ENCODE assay signal across 16 cellular contexts in genomic region chr11:46407635-46408034, GRCh38. TPM values are rescaled to one million over a fixed set of nuclear protein-coding genes. Genes with fewer than 3 reads are reported as not detected.
DNase-seq lines count a peak whose midpoint lies in the region; ATAC-seq and TF ChIP-seq lines count a peak whose summit lies in the region.
"Had no signal": no experiment of that assay in that cellular context is flagged by ENCODE, and none has a peak within 500 bp of the region (broad histone marks: within the 10 kb centered on the region; RNA-seq: fewer than 3 reads in every experiment).

No MANE protein-coding gene starts in this region.

- H3K23ac ChIP-seq in IMR-90 (ENCODE audit: low read depth, low read length) = no peak overlapping the region

- BruUV-seq in IMR-90 (replicated peaks; lab: Mats Ljungman, UMichigan) = TSS peak; percentile 41

- WGBS in IMR-90 (ENCODE audit: extremely low coverage in 2 of 2, insufficient read length in 1 of 2), 2 experiments = 67% methylated on average over 5 of the region's 10 CpGs; no CpG with 5 or more reads in 1 of the 2 experiments
- 71 to 75% methylated on average over 10 of the region's 10 CpGs for WGBS in endodermal cell (ENCODE audit: insufficient coverage in 1 of 2, insufficient read length in 1 of 2), 2 experiments
- WGBS in psoas muscle, 3 donors = 74 to 82% (median 78%) methylated on average over 10 of the region's 10 CpGs

- H2AFZ ChIP-seq in IMR-90 (replicated peaks; ENCODE audit: low read length, poor library complexity) = no peak overlapping the region

- H3K9me3 ChIP-seq in IMR-90 (ENCODE audit: control insufficient read depth, insufficient read depth, low read length) (no peaks in the 10 kb centered on the region), endodermal cell (ENCODE audit: control insufficient read depth, low read length) (no peaks in the 10 kb centered on the region), upper lobe of right lung (no peaks in the 10 kb centered on the region), psoas muscle (no peaks in the 10 kb centered on the region)

- TF ChIP-seq CTCF in IMR-90 (conservative IDR thresholded peaks at IDR 0.05; ENCODE audit: low read depth, low read length) (no peak), endodermal cell (conservative IDR thresholded peaks at IDR 0.05) (peak; percentile 1), upper lobe of right lung (IDR thresholded peaks at IDR 0.05) (no peak), psoas muscle (IDR thresholded peaks at IDR 0.05) (no peak)

- H3K27me3 ChIP-seq in IMR-90 (ENCODE audit: control insufficient read depth, insufficient read depth, low read length) (no peaks in the 10 kb centered on the region), endodermal cell (ENCODE audit: control insufficient read depth, insufficient read depth, low read length, poor library complexity, severe bottlenecking) (no peaks in the 10 kb centered on the region), upper lobe of right lung (no peaks in the 10 kb centered on the region), psoas muscle (ENCODE audit: insufficient read depth in 3 of 3, low read length in 2 of 3) (no peaks in the 10 kb centered on the region)

- H4K8ac ChIP-seq in IMR-90 (ENCODE audit: low read depth in 2 of 2, low read length in 2 of 2) = no peak overlapping the region

- H3K36me3 Mint-ChIP-seq in activated naive CD4-positive, alpha-beta T cell treated with anti-CD3 and anti-CD28 coated beads, Interleukin-2, amount 50 U/mL, for 72 hours = peaks cover 5 to 19% of the 10 kb centered on the region in 2 donors
- H3K36me3 Mint-ChIP-seq in endodermal cell (ENCODE audit: low read depth) = peaks cover 49% of the 10 kb centered on the region

- intact Hi-C loops in IMR-90 (cut with micrococcal nuclease) (no loop called here), upper lobe of right lung (cut with DNase I) (no loop called here), psoas muscle (cut with DNase I) (no loop called here)

- no peak overlapping the region for H2BK120ac ChIP-seq in IMR-90 (ENCODE audit: low read depth, low read length)

- no peak overlapping the region for H2AK9ac ChIP-seq in IMR-90 (replicated peaks; ENCODE audit: low read depth, low read length, poor library complexity)

- no peak overlapping the region for H3K9ac ChIP-seq in IMR-90 (ENCODE audit: low read depth, low read length)
- H3K9ac ChIP-seq in endodermal cell (ENCODE audit: extremely low read depth, low read length, poor library complexity, severe bottlenecking) = no peak overlapping the region

- no peak overlapping the region for H4K91ac ChIP-seq in IMR-90 (ENCODE audit: insufficient read depth, low read depth, low read length)

- H3K9me3 Mint-ChIP-seq in activated naive CD4-positive, alpha-beta T cell treated with anti-CD3 and anti-CD28 coated beads, Interleukin-2, amount 50 U/mL, for 72 hours = no peaks in the 10 kb centered on the region
- no peaks in the 10 kb centered on the region for H3K9me3 Mint-ChIP-seq in endodermal cell
- H3K9me3 Mint-ChIP-seq: CD4-positive, alpha-beta memory T cell; H9 had no signal

- no peak overlapping the region for H3K18ac ChIP-seq in IMR-90 (ENCODE audit: low read depth, low read length)

- in situ Hi-C loops in IMR-90 (cut with MboI; ENCODE audit: low sequenced_read_pairs) = no loop called here

- H3K4me2 ChIP-seq in IMR-90 (ENCODE audit: low read depth, low read length) = no peak overlapping the region

- peaks cover 8% of the 10 kb centered on the region; the same call in 1 of the 2 replicates for H3K4me1 ChIP-seq in IMR-90 (ENCODE audit: control insufficient read depth, insufficient read depth, low read length)
- H3K4me1 ChIP-seq in endodermal cell (ENCODE audit: control insufficient read depth, insufficient read depth, low read length) = peaks cover 17% of the 10 kb centered on the region
- H3K4me1 ChIP-seq in upper lobe of right lung = no peaks in the 10 kb centered on the region
- H3K4me1 ChIP-seq in psoas muscle = no peaks in the 10 kb centered on the region

- no peak for ATAC-seq in activated naive CD4-positive, alpha-beta T cell treated with anti-CD3 and anti-CD28 coated beads, Interleukin-2, amount 50 U/mL, for 72 hours
- no peak for ATAC-seq in IMR-90 (ENCODE audit: low read depth)
- ATAC-seq in upper lobe of right lung = no peak
- no peak for ATAC-seq in psoas muscle
- ATAC-seq: HepG2 had no signal

- no peak overlapping the region for H3K27ac ChIP-seq in IMR-90 (ENCODE audit: insufficient read depth, low read length)
- no peak overlapping the region for H3K27ac ChIP-seq in endodermal cell (ENCODE audit: low read depth, low read length)
- no peak overlapping the region for H3K27ac ChIP-seq in upper lobe of right lung
- H3K27ac ChIP-seq in psoas muscle = no peak overlapping the region

- H2BK5ac ChIP-seq in IMR-90 (ENCODE audit: low read depth, low read length, poor library complexity, severe bottlenecking) = no peak overlapping the region

- H3K36me3 ChIP-seq in IMR-90 (ENCODE audit: control insufficient read depth, insufficient read depth, low read length) (peaks cover 27% of the 10 kb centered on the region), endodermal cell (ENCODE audit: control insufficient read depth, insufficient read depth, low read length) (peaks cover 61% of the 10 kb centered on the region), upper lobe of right lung (peaks cover 86% of the 10 kb centered on the region), psoas muscle (ENCODE audit: insufficient read depth in 1 of 2, low read depth in 1 of 2) (peaks cover 0 to 76% of the 10 kb centered on the region in 2 donors)

- peak overlapping the region; percentile 31 for H3K4me3 Mint-ChIP-seq in endodermal cell
- H3K4me3 Mint-ChIP-seq: H9 had no signal

- H3K4me3 ChIP-seq in IMR-90 (ENCODE audit: insufficient read depth, low read depth, low read length) (no peak overlapping the region), endodermal cell (ENCODE audit: low read length) (peak overlapping the region; percentile 35), upper lobe of right lung (no peak overlapping the region), psoas muscle (no peak overlapping the region)

- no peak overlapping the region for H3K14ac ChIP-seq in IMR-90 (replicated peaks; ENCODE audit: low read depth, low read length)

- no peaks in the 10 kb centered on the region; the same call in 1 of the 2 replicates for H4K20me1 ChIP-seq in IMR-90 (ENCODE audit: insufficient read depth, low read length)

- CTCF ChIA-PET in IMR-90 (lab: Yijun Ruan, JAX) = no interaction called here

- peak overlapping the region; percentile 4 to 19 for H3K27ac Mint-ChIP-seq in activated naive CD4-positive, alpha-beta T cell treated with anti-CD3 and anti-CD28 coated beads, Interleukin-2, amount 50 U/mL, for 72 hours
- peak overlapping the region; percentile 78 for H3K27ac Mint-ChIP-seq in endodermal cell

- H3K9me1 ChIP-seq in IMR-90 (ENCODE audit: insufficient read depth, low read length) = peaks cover 11% of the 10 kb centered on the region

- peaks cover 25% of the 10 kb centered on the region for H3K4me1 Mint-ChIP-seq in endodermal cell
- H3K4me1 Mint-ChIP-seq: CD4-positive, alpha-beta memory T cell had no signal

- TF ChIP-seq RAD21 in IMR-90 (IDR thresholded peaks at IDR 0.05; ENCODE audit: low read length) = no peak

- H3K4ac ChIP-seq in IMR-90 (ENCODE audit: low read depth, low read length) = no peak overlapping the region

- dilution Hi-C loops in IMR-90 (cut with HindIII; ENCODE audit: low sequenced_read_pairs, unreplicated experiment) = no loop called here

- peaks cover 0 to 12% of the 10 kb centered on the region in 2 experiments; a peak in 3 of 4 replicates for H3K79me1 ChIP-seq in IMR-90 (ENCODE audit: low read depth in 1 of 2, low read length in 2 of 2)

- H4K5ac ChIP-seq in IMR-90 (ENCODE audit: low read depth, low read length) = no peak overlapping the region

- POLR2A ChIA-PET in IMR-90 (lab: Charles Lee; ENCODE audit: unreplicated experiment) = no interaction called here

- peak in 1 of 2 donors; percentile 26 for DNase-seq in activated naive CD4-positive, alpha-beta T cell treated with anti-CD3 and anti-CD28 coated beads, Interleukin-2, amount 50 U/mL, for 72 hours (ENCODE audit: low spot score in 2 of 2)
- DNase-seq in activated naive CD4-positive, alpha-beta T cell treated with Interleukin-2 at 50 U/mL for 16 hours = no peak
- DNase-seq in IMR-90 (no peak), endodermal cell (peak; percentile 71), upper lobe of right lung (peak; percentile 10), kidney tubule cell (ENCODE audit: low spot score) (no peak), psoas muscle (no peak)
- no peak for DNase-seq in activated CD8-positive, alpha-beta memory T cell treated with anti-CD3 and anti-CD28 coated beads, Interleukin-2, amount 50 U/mL, for 48 hours
- DNase-seq: 8988T; AML-193; C1 segment of cervical spinal cord; CD4-positive, alpha-beta memory T cell; DMS79; GOT3; H9 had no signal

- no peak overlapping the region for H3K56ac ChIP-seq in IMR-90 (ENCODE audit: extremely low read depth, insufficient read depth, low read length)

- H2AK5ac ChIP-seq in IMR-90 (ENCODE audit: low read depth, low read length) = no peak overlapping the region

- TF ChIP-seq POLR2A in IMR-90 (IDR thresholded peaks at IDR 0.05; ENCODE audit: low read depth, low read length) = no peak

- no peak overlapping the region for H2BK20ac ChIP-seq in IMR-90 (ENCODE audit: low read depth, low read length)

- H3K27me3 Mint-ChIP-seq in endodermal cell (ENCODE audit: insufficient read depth) = no peaks in the 10 kb centered on the region
- H3K27me3 Mint-ChIP-seq: CD4-positive, alpha-beta memory T cell had no signal

- no peak overlapping the region for H2BK15ac ChIP-seq in IMR-90 (ENCODE audit: low read depth, low read length)

RNA-seq across cellular contexts. Expression of gene CHRM4, which starts 16.1 kb away (rescaled TPM):
- total RNA-seq in activated naive CD4-positive, alpha-beta T cell treated with anti-CD3 and anti-CD28 coated beads, Interleukin-2, amount 50 U/mL, for 72 hours = under 1 TPM in 1 of 2 donors, not detected in 1; 0.64 TPM
- total RNA-seq in IMR-90 (2012; rRNA removed) = 0.18 and 0.28 TPM in 2 replicates
- 0.09 and 0.19 TPM in 2 replicates for polyA plus RNA-seq in IMR-90 (2012; rRNA removed)
- polyA plus RNA-seq in IMR-90 (2012; cell fraction: cytosol; rRNA removed) = 0.16 and 0.19 TPM in 2 replicates
- polyA plus RNA-seq in IMR-90 (2012; cell fraction: nucleus; rRNA removed; ENCODE audit: low replicate concordance) = 0.49 and 1.0 TPM in 2 replicates
- under 1 TPM in 1 of 2 donors, not detected in 1; 0.46 TPM for total RNA-seq in endodermal cell
- 0.28 TPM for polyA plus RNA-seq in endodermal cell (2013, experiment 1 of 2)
- 0.25 TPM for polyA plus RNA-seq in endodermal cell (2013, experiment 2 of 2)
- 0.35 TPM for total RNA-seq in upper lobe of right lung
- total RNA-seq in psoas muscle = not detected
- not detected for polyA plus RNA-seq in psoas muscle
- total RNA-seq: CD4-positive, alpha-beta memory T cell had no signal

RNA-seq across cellular contexts. Expression of gene MDK, which starts 26.2 kb away (rescaled TPM):
- total RNA-seq in activated naive CD4-positive, alpha-beta T cell treated with anti-CD3 and anti-CD28 coated beads, Interleukin-2, amount 50 U/mL, for 72 hours = 10 to 100 TPM in 1 of 2 donors, 1 to 10 TPM in 1; 5.8 to 14.8 TPM
- 23.1 and 25.8 TPM in 2 replicates for total RNA-seq in IMR-90 (2012; rRNA removed)
- 377 and 389 TPM in 2 replicates for polyA plus RNA-seq in IMR-90 (2012; rRNA removed)
- polyA plus RNA-seq in IMR-90 (2012; cell fraction: cytosol; rRNA removed) = 720 and 780 TPM in 2 replicates
- polyA plus RNA-seq in IMR-90 (2012; cell fraction: nucleus; rRNA removed; ENCODE audit: low replicate concordance) = 135 and 153 TPM in 2 replicates
- total RNA-seq in endodermal cell = 1,000 to 10,000 TPM in 1 of 2 donors, 100 to 1,000 TPM in 1; 644 to 1,502 TPM
- 1,103 TPM for polyA plus RNA-seq in endodermal cell (2013, experiment 1 of 2)
- polyA plus RNA-seq in endodermal cell (2013, experiment 2 of 2) = 1,014 TPM
- 24.7 TPM for total RNA-seq in upper lobe of right lung
- 1 to 10 TPM; 1.4 to 6.3 (median 2.4) TPM for total RNA-seq in psoas muscle
- 1 to 10 TPM; 1.2 to 2.0 (median 1.8) TPM for polyA plus RNA-seq in psoas muscle
- polyA plus RNA-seq: CD4-positive, alpha-beta memory T cell had no signal

Comparison
In these comparisons a context has a peak if more than half of its experiments do, and no peak if none do; other contexts are left out.
1. DNase-seq: peak in endodermal cell (single experiment) and upper lobe of right lung (single experiment); none in activated naive CD4-positive, alpha-beta T cell treated with Interleukin-2 at 50 U/mL for 16 hours (single experiment), IMR-90 (single experiment), kidney tubule cell (single experiment), activated CD8-positive, alpha-beta memory T cell treated with anti-CD3 and anti-CD28 coated beads, Interleukin-2, amount 50 U/mL, for 48 hours (single experiment) and psoas muscle (0 of 2).
2. RNA of gene MDK, which starts 26.2 kb away (total RNA-seq): 644 to 1,502 TPM in endodermal cell; 23.1 to 25.8 TPM in IMR-90, 24.7 TPM in upper lobe of right lung (single experiment), 5.8 to 14.8 TPM in activated naive CD4-positive, alpha-beta T cell treated with anti-CD3 and anti-CD28 coated beads, Interleukin-2, amount 50 U/mL, for 72 hours and 1.4 to 6.3 TPM in psoas muscle; every median in the first group is over 10 times any median in the second.